25 cellular contexts compared by ENCODE assay signal in the genomic region with DNA sequence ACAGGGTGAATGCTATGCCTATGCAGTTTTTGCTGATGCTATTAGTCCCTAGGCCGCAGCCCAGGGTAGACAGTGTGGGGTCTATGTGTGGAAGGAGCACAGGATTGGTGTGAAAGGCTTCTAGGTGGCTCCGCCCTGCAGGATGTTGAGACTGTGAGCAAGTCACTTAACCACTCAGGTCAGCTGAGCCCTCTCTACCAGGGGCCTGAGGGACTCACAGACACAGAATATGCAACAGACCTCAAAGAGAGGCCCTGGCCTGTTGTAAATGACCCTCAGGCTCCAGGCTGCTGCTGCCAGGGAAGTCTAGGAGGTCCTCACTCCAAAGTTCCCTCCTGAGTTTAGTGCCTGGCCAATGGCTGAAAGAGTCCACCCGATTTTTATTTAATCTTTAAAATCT. TPM values are rescaled to one million over a fixed set of nuclear protein-coding genes. Genes with fewer than 3 reads are reported as not detected.
DNase-seq lines count a peak whose midpoint lies in the region; ATAC-seq, FAIRE-seq and TF ChIP-seq lines count a peak whose summit lies in the region.
"Had no signal": no experiment of that assay in that cellular context is flagged by ENCODE, and none has a peak within 500 bp of the region (broad histone marks: within the 10 kb centered on the region; RNA-seq: fewer than 3 reads in every experiment).

No MANE protein-coding gene starts in this region.

- H3K4me1 ChIP-seq in K562 (replicated peaks in 1 of 2; ENCODE audit: control insufficient read depth in 2 of 2, insufficient read depth in 2 of 2, low read length in 2 of 2): peaks cover 0 to 10% of the 10 kb centered on the region in 2 experiments; a peak in 3 of 5 replicates
- H3K4me1 ChIP-seq in mesenchymal stem cell (ENCODE audit: control insufficient read depth, insufficient read depth, low read depth, low read length): peaks cover 16% of the 10 kb centered on the region
- H3K4me1 ChIP-seq: colonic mucosa had no signal

- H4K91ac ChIP-seq in mesenchymal stem cell (ENCODE audit: low read length): no peak overlapping the region

- no peaks in the 10 kb centered on the region for H3K9me3 ChIP-seq in K562 (replicated peaks; ENCODE audit: control insufficient read depth, insufficient read depth, low read depth, low read length)
- no peaks in the 10 kb centered on the region for H3K9me3 ChIP-seq in mesenchymal stem cell (ENCODE audit: control insufficient read depth, low read length)
- H3K9me3 ChIP-seq: colonic mucosa had no signal

- peaks cover 0 to 5% (median 1%) of the 10 kb centered on the region in 7 donors for H3K9me3 Mint-ChIP-seq in CD14-positive monocyte
- H3K9me3 Mint-ChIP-seq: activated CD8-positive, alpha-beta T cell treated with anti-CD3 and anti-CD28 coated beads for 36 hours; effector memory CD8-positive, alpha-beta T cell; natural killer cell treated with Interleukin-12 subunit alpha and Interleukin-12 subunit beta and Interleukin-15 and Interleukin-18, amount 100 ng/mL, for 72 hours had no signal

- no peak overlapping the region for H3K4me3 Mint-ChIP-seq in CD14-positive monocyte
- H3K4me3 Mint-ChIP-seq: activated CD8-positive, alpha-beta T cell treated with anti-CD3 and anti-CD28 coated beads for 36 hours; effector memory CD8-positive, alpha-beta T cell; natural killer cell treated with Interleukin-12 subunit alpha and Interleukin-12 subunit beta and Interleukin-15 and Interleukin-18, amount 100 ng/mL, for 72 hours had no signal

- DNase-seq in CD14-positive monocyte (ENCODE audit: low spot score) (no peak), HCEC 1CT (peak; percentile 8), K562 (ENCODE audit: extremely low read depth in 1 of 4, low spot score in 3 of 4) (no peak), mesenchymal stem cell (peak; percentile 23), OCI-M2 (lab: John Stamatoyannopoulos, UW; ENCODE audit: unreplicated experiment) (no peak), DMS153 (lab: John Stamatoyannopoulos, UW) (no peak), amniotic stem cell (lab: John Stamatoyannopoulos, UW) (no peak)
- no peak for DNase-seq in stimulated activated CD4-positive, alpha-beta T cell treated with anti-CD3 and anti-CD28 coated beads, Interleukin-15, amount 100 ng/mL, for 24 hours
- DNase-seq: activated CD4-positive, CD25-positive, alpha-beta regulatory T cell treated with anti-CD3 and anti-CD28 coated beads, Interleukin-2, amount 50 U/mL, for 72 hours; activated CD8-positive, alpha-beta T cell treated with anti-CD3 and anti-CD28 coated beads for 36 hours; activated T-cell treated with anti-CD3 and anti-CD28 coated beads, Interleukin-2, amount 50 U/mL, for 1 hour; COR-L47; effector memory CD8-positive, alpha-beta T cell; midbrain; NCI-H1105 treated with DMSO at 0.1 percent for 48 hours; NCI-H2081 treated with DMSO at 0.1 percent for 48 hours; RPMI8226 had no signal

- 19% methylated on average over 3 of the region's 3 CpGs for WGBS in K562 (ENCODE audit: insufficient coverage, low coverage, missing lambda C conversion rate)
- WGBS in mesenchymal stem cell: 78% methylated on average over 3 of the region's 3 CpGs

- peaks cover 0 to 15% of the 10 kb centered on the region in 2 experiments; a peak in 4 of 5 replicates for H3K27me3 ChIP-seq in K562 (ENCODE audit: control insufficient read depth in 2 of 2, insufficient read depth in 2 of 2, low read length in 2 of 2)
- H3K27me3 ChIP-seq in mesenchymal stem cell (ENCODE audit: control insufficient read depth in 1 of 2, insufficient read depth in 1 of 2, low read length in 2 of 2): peaks cover 4 to 45% of the 10 kb centered on the region in 2 experiments

- no peak for TF ChIP-seq EP300 in K562 (IDR thresholded peaks at IDR 0.05; ENCODE audit: low read length)

- H3K9ac ChIP-seq in K562 (ENCODE audit: insufficient read depth in 1 of 2, low read depth in 2 of 2, low read length in 2 of 2): no peak overlapping the region
- H3K9ac ChIP-seq in mesenchymal stem cell (ENCODE audit: low read length): no peak overlapping the region

- no peak for TF ChIP-seq POLR2A in K562 (conservative IDR thresholded peaks at IDR 0.05)

- no peaks in the 10 kb centered on the region for H3K79me2 ChIP-seq in K562 (ENCODE audit: control insufficient read depth, insufficient read depth, low read length)

- intact Hi-C loops in CD14-positive monocyte (cut with micrococcal nuclease): loop anchor here (5.0 kb wide), 2 partner anchors 37 to 147 kb away; a partner anchor contains a TSS
- intact Hi-C loops in K562 (cut with micrococcal nuclease): no loop called here

- CTCF ChIA-PET in K562 (lab: Yijun Ruan, JAX; ENCODE audit: low intra/inter-chr PET ratio): no interaction called here

- no peak overlapping the region for H4K8ac ChIP-seq in mesenchymal stem cell (ENCODE audit: low read length)

- BruUV-seq in K562 (replicated peaks; lab: Mats Ljungman, UMichigan): no TSS peak

- no peaks in the 10 kb centered on the region for H3K36me3 ChIP-seq in K562 (ENCODE audit: control insufficient read depth, insufficient read depth, low read length)
- no peaks in the 10 kb centered on the region for H3K36me3 ChIP-seq in mesenchymal stem cell (ENCODE audit: control insufficient read depth in 1 of 2, insufficient read depth in 2 of 2, low read depth in 1 of 2, low read length in 2 of 2)
- H3K36me3 ChIP-seq: colonic mucosa had no signal

- in situ Hi-C loops in K562 (cut with MboI): no loop called here

- POLR2A ChIA-PET in K562 (lab: Yijun Ruan, JAX): no interaction called here

- peak overlapping the region in 6 of 7 donors; percentile 81 to 97 (median 92) for H3K27ac Mint-ChIP-seq in CD14-positive monocyte
- H3K27ac Mint-ChIP-seq: activated CD8-positive, alpha-beta T cell treated with anti-CD3 and anti-CD28 coated beads for 36 hours; effector memory CD8-positive, alpha-beta T cell; natural killer cell treated with Interleukin-12 subunit alpha and Interleukin-12 subunit beta and Interleukin-15 and Interleukin-18, amount 100 ng/mL, for 72 hours had no signal

- no peak overlapping the region for H3K23ac ChIP-seq in mesenchymal stem cell (ENCODE audit: low read length in 2 of 2)

- peaks cover 0 to 3% of the 10 kb centered on the region in 2 donors for H3K36me3 Mint-ChIP-seq in CD14-positive monocyte
- H3K36me3 Mint-ChIP-seq: natural killer cell treated with Interleukin-12 subunit alpha and Interleukin-12 subunit beta and Interleukin-15 and Interleukin-18, amount 100 ng/mL, for 72 hours had no signal

- no peak for FAIRE-seq in K562 (lab: Jason Lieb, UNC)

- no peaks in the 10 kb centered on the region for H3K79me1 ChIP-seq in mesenchymal stem cell (replicated peaks; ENCODE audit: low read length, poor library complexity, severe bottlenecking)

- no peak overlapping the region for H2BK15ac ChIP-seq in mesenchymal stem cell (ENCODE audit: low read depth, poor library complexity, severe bottlenecking)

- H3K27ac ChIP-seq in K562 (ENCODE audit: extremely low read depth, low read depth, low read length) (no peak overlapping the region), mesenchymal stem cell (ENCODE audit: low read length, poor library complexity, severe bottlenecking) (no peak overlapping the region)
- H3K27ac ChIP-seq: colonic mucosa had no signal

- no peaks in the 10 kb centered on the region for H3K9me1 ChIP-seq in K562 (ENCODE audit: control insufficient read depth, insufficient read depth, low read length)

- TF ChIP-seq CTCF in CD14-positive monocyte (IDR thresholded peaks at IDR 0.05): no peak
- TF ChIP-seq CTCF in K562 (IDR thresholded peaks at IDR 0.05 in 2 of 3, conservative IDR thresholded peaks at IDR 0.05 in 1 of 3; ENCODE audit: insufficient read depth in 2 of 3, low read depth in 1 of 3, low read length in 3 of 3): no peak

- H3K27me3 Mint-ChIP-seq in CD14-positive monocyte (ENCODE audit: low read depth in 3 of 3): peaks cover 8 to 15% (median 10%) of the 10 kb centered on the region in 3 donors

- peak; percentile 27 for ATAC-seq in K562
- ATAC-seq: activated CD8-positive, alpha-beta T cell treated with anti-CD3 and anti-CD28 coated beads for 36 hours; effector memory CD8-positive, alpha-beta T cell; left colon; natural killer cell treated with Interleukin-12 subunit alpha and Interleukin-12 subunit beta and Interleukin-15 and Interleukin-18, amount 100 ng/mL, for 72 hours had no signal

- peaks cover 53% of the 10 kb centered on the region for H3K4me1 Mint-ChIP-seq in CD14-positive monocyte

- no peak overlapping the region for H3K18ac ChIP-seq in mesenchymal stem cell (ENCODE audit: low read depth in 1 of 2, low read length in 2 of 2)

- H2BK5ac ChIP-seq in mesenchymal stem cell (ENCODE audit: low read depth, low read length, poor library complexity, severe bottlenecking): no peak overlapping the region

- H3K4me3 ChIP-seq in K562 (no peak overlapping the region), mesenchymal stem cell (ENCODE audit: insufficient read depth in 1 of 2, low read depth in 1 of 2, low read length in 2 of 2) (no peak overlapping the region)
- H3K4me3 ChIP-seq: colonic mucosa had no signal

- H2AFZ ChIP-seq in K562 (ENCODE audit: low read depth, low read length) (no peak overlapping the region), mesenchymal stem cell (ENCODE audit: low read depth, low read length) (no peak overlapping the region)

- H3K14ac ChIP-seq in mesenchymal stem cell (ENCODE audit: low read length in 2 of 2): no peak overlapping the region

- no peak overlapping the region for H3K4ac ChIP-seq in mesenchymal stem cell (ENCODE audit: low read depth in 1 of 2, low read length in 2 of 2)

- TF ChIP-seq RAD21 in K562 (CRISPR knock-in tag; conservative IDR thresholded peaks at IDR 0.05 in 1 of 2, IDR thresholded peaks at IDR 0.05 in 1 of 2): no peak

- H2AK5ac ChIP-seq in mesenchymal stem cell (ENCODE audit: low read length, severe bottlenecking): no peak overlapping the region

- no peak overlapping the region for H3K4me2 ChIP-seq in K562 (ENCODE audit: insufficient read depth, low read length)
- H3K4me2 ChIP-seq in mesenchymal stem cell (ENCODE audit: low read length, poor library complexity, severe bottlenecking): no peak overlapping the region

- no peak overlapping the region for H2BK12ac ChIP-seq in mesenchymal stem cell (ENCODE audit: low read length in 2 of 2)

- H4K20me1 ChIP-seq in K562 (replicated peaks; ENCODE audit: control insufficient read depth, insufficient read depth, low read length): no peaks in the 10 kb centered on the region

- H2BK120ac ChIP-seq in mesenchymal stem cell (ENCODE audit: low read depth, low read length): no peak overlapping the region

RNA-seq across cellular contexts. Expression of a gene that starts 11.0 kb away (rescaled TPM):
- polyA plus RNA-seq in CD14-positive monocyte (not detected), K562 (2011; rRNA removed) (not detected in 2 replicates), K562 (2014; fragmentation: Illumina TruSeq; extraction: Trizol) (not detected in 2 replicates), K562 (2014; fragmentation: Nextera tagmentation; extraction: Ambion mirVana) (not detected), K562 (2014; rRNA removed) (not detected in 2 replicates)
- total RNA-seq in K562 (2011; cell fraction: chromatin; rRNA removed; ENCODE audit: low replicate concordance): not detected in 2 replicates
- not detected in 2 replicates for total RNA-seq in K562 (2011; cell fraction: nucleolus; rRNA removed)
- total RNA-seq in K562 (2011; cell fraction: nucleoplasm; rRNA removed): not detected in 2 replicates
- total RNA-seq in K562 (2014; rRNA removed) (not detected in 2 replicates), K562 (2014; rRNA removed; fragmentation: Illumina TruSeq; extraction: Trizol) (not detected in 2 replicates), K562 (2015; rRNA removed; fragmentation: Illumina TruSeq; extraction: Trizol) (not detected in 2 replicates), K562 (2021) (not detected in 2 replicates)
- polyA plus RNA-seq in K562 (2011; cell fraction: cytosol; rRNA removed): not detected in 2 replicates
- not detected in 2 replicates for polyA plus RNA-seq in K562 (2011; cell fraction: nucleus; rRNA removed)
- polyA plus RNA-seq in K562 (2012): not detected in 2 replicates
- not detected in 2 replicates for polyA minus RNA-seq in K562 (2011; rRNA and poly(A)+ RNA removed)
- not detected in 2 replicates for polyA minus RNA-seq in K562 (2011; cell fraction: cytosol; rRNA and poly(A)+ RNA removed)
- not detected in 2 replicates for polyA minus RNA-seq in K562 (2011; cell fraction: nucleus; rRNA and poly(A)+ RNA removed)
- 0.01 TPM for polyA plus RNA-seq in mesenchymal stem cell (2013, experiment 1 of 2)
- 0.01 TPM for polyA plus RNA-seq in mesenchymal stem cell (2013, experiment 2 of 2)
- total RNA-seq: activated CD8-positive, alpha-beta T cell treated with anti-CD3 and anti-CD28 coated beads for 36 hours; colonic mucosa; fibroblast of lung; glomerular endothelial cell; left colon; natural killer cell treated with Interleukin-12 subunit alpha and Interleukin-12 subunit beta and Interleukin-15 and Interleukin-18, amount 100 ng/mL, for 72 hours; subcutaneous adipose tissue; urinary bladder had no signal
- polyA plus RNA-seq: BJ, fibroblast of lung, urinary bladder had no signal

Comparison
In these comparisons a context has a peak if more than half of its experiments do, and no peak if none do; other contexts are left out.
1. DNase-seq: peak in HCEC 1CT (single experiment) and mesenchymal stem cell (single experiment); none in CD14-positive monocyte (single experiment), K562 (0 of 4), OCI-M2 (single experiment), DMS153 (single experiment), stimulated activated CD4-positive, alpha-beta T cell treated with anti-CD3 and anti-CD28 coated beads, Interleukin-15, amount 100 ng/mL, for 24 hours (single experiment) and amniotic stem cell (single experiment).